Comparison of ENCODE assay signal across 14 cellular contexts in the genomic region with DNA sequence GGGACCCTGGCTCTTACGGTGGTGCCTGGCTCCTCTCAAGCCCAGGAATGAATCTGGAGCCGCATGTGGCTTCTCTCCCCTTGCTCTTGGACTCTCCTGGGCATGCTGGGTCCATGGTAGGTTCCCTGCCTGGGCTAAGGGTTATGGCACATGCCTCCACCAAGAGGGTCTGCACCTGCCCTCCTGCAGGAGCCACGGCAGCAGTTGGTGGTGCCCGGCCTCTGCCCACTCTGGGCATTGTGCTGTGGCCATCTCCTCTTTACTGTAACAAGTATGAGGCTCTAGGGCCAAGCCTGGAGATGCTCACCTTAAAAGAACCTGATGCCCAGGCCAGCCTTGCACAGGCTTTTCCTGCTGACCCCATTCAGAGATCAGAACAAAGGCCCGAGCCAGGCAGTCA.
"Had no signal": no experiment of that assay in that cellular context is flagged by ENCODE, and none has a peak within 500 bp of the region (broad histone marks: within the 10 kb centered on the region; RNA-seq: fewer than 3 reads in every experiment).

No MANE protein-coding gene starts in this region.

- H3K27me3 ChIP-seq: neutrophil had no signal

- H3K4me1 ChIP-seq: prostate gland had no signal

- H3K27ac Mint-ChIP-seq: activated CD4-positive, alpha-beta T cell treated with anti-CD3 and anti-CD28 coated beads, Interleukin-2, amount 10 ng/mL, durations not matched to agents 7 days and 5 days; dendritic cell treated with granulocyte-macrophage colony-stimulating factor and Interleukin-4, amounts not matched to agents 40 ng/mL and 50 ng/mL, for 4 days; stimulated activated naive CD8-positive, alpha-beta T cell treated with anti-CD3 and anti-CD28 coated beads, Interleukin-15, Interleukin-2, amounts not matched to agents 100 ng/mL and 50 ng/mL, for 24 hours; T-helper 1 cell treated with Interleukin-12 subunit alpha and Interleukin-12 subunit beta and Interleukin-4 antibody, amounts not matched to agents 30 μg/mL and 1 μg/mL, for 36 hours; WTC11 had no signal

- H3K4me3 ChIP-seq: lung, prostate gland, thoracic aorta had no signal

- H3K9me3 ChIP-seq: neutrophil, prostate gland, thoracic aorta had no signal

- H3K9me3 Mint-ChIP-seq: activated CD4-positive, alpha-beta T cell treated with anti-CD3 and anti-CD28 coated beads, Interleukin-2, amount 10 ng/mL, durations not matched to agents 7 days and 5 days; dendritic cell treated with granulocyte-macrophage colony-stimulating factor and Interleukin-4, amounts not matched to agents 40 ng/mL and 50 ng/mL, for 4 days; naive B cell; stimulated activated naive CD8-positive, alpha-beta T cell treated with anti-CD3 and anti-CD28 coated beads, Interleukin-15, Interleukin-2, amounts not matched to agents 100 ng/mL and 50 ng/mL, for 24 hours; T-helper 1 cell treated with Interleukin-12 subunit alpha and Interleukin-12 subunit beta and Interleukin-4 antibody, amounts not matched to agents 30 μg/mL and 1 μg/mL, for 36 hours; WTC11 had no signal

- H3K36me3 ChIP-seq: neutrophil, prostate gland, thoracic aorta had no signal

- H3K4me3 Mint-ChIP-seq: activated CD4-positive, alpha-beta T cell treated with anti-CD3 and anti-CD28 coated beads, Interleukin-2, amount 10 ng/mL, durations not matched to agents 7 days and 5 days; dendritic cell treated with granulocyte-macrophage colony-stimulating factor and Interleukin-4, amounts not matched to agents 40 ng/mL and 50 ng/mL, for 4 days; naive B cell; stimulated activated naive CD8-positive, alpha-beta T cell treated with anti-CD3 and anti-CD28 coated beads, Interleukin-15, Interleukin-2, amounts not matched to agents 100 ng/mL and 50 ng/mL, for 24 hours; T-helper 1 cell treated with Interleukin-12 subunit alpha and Interleukin-12 subunit beta and Interleukin-4 antibody, amounts not matched to agents 30 μg/mL and 1 μg/mL, for 36 hours; WTC11 had no signal

- DNase-seq: activated CD4-positive, alpha-beta T cell treated with anti-CD3 and anti-CD28 coated beads, Interleukin-2, amount 10 ng/mL, durations not matched to agents 7 days and 5 days; activated T-cell treated with anti-CD3 and anti-CD28 coated beads, Interleukin-2, amount 50 U/mL, for 48 hours; caudate nucleus; naive B cell; SHP77 treated with DMSO at 0.1 percent for 48 hours; stimulated activated CD4-positive, alpha-beta T cell treated with anti-CD3 and anti-CD28 coated beads, Interleukin-4, amount 100 ng/mL, for 1 hour had no signal

- H3K27me3 Mint-ChIP-seq: activated CD4-positive, alpha-beta T cell treated with anti-CD3 and anti-CD28 coated beads, Interleukin-2, amount 10 ng/mL, durations not matched to agents 7 days and 5 days; dendritic cell treated with granulocyte-macrophage colony-stimulating factor and Interleukin-4, amounts not matched to agents 40 ng/mL and 50 ng/mL, for 4 days; naive B cell; stimulated activated naive CD8-positive, alpha-beta T cell treated with anti-CD3 and anti-CD28 coated beads, Interleukin-15, Interleukin-2, amounts not matched to agents 100 ng/mL and 50 ng/mL, for 24 hours had no signal

- H3K36me3 Mint-ChIP-seq: naive B cell, WTC11 had no signal

- H3K27ac ChIP-seq: neutrophil, prostate gland, thoracic aorta had no signal
